1 cellular context compared by ENCODE assay signal in genomic region chr7:10085231-10085630, GRCh38.
TF ChIP-seq lines count a peak whose summit lies in the region.

No MANE protein-coding gene starts in this region.

TF ChIP-seq in K562, 482 proteins besides CTCF, POLR2A, EP300 and RAD21 (continued from another document):
- peak in 1 of 2 experiments; percentile 8 for TF ChIP-seq E2F6 (IDR thresholded peaks at IDR 0.05; ENCODE audit: borderline replicate concordance in 1 of 2, extremely low read depth in 1 of 2, insufficient read depth in 1 of 2, insufficient read length in 1 of 2, low read depth in 1 of 2, low read length in 1 of 2, poor library complexity in 1 of 2, severe bottlenecking in 1 of 2)
TF ChIP-seq in K562: peak in this region for 2.
